ENCODE assay signal across 1 cellular context in genomic region chr21:23017989-23018388, GRCh38.
TF ChIP-seq lines count a peak whose summit lies in the region.

No MANE protein-coding gene starts in this region.

TF ChIP-seq in SK-N-SH, 30 proteins besides CTCF, POLR2A, EP300 and RAD21:
- no peak for TF ChIP-seq REST (IDR thresholded peaks at IDR 0.05; ENCODE audit: low read depth, low read length)
- TF ChIP-seq GABPA (IDR thresholded peaks at IDR 0.05; ENCODE audit: low read depth), result no peak
- no peak for TF ChIP-seq NRF1 (IDR thresholded peaks at IDR 0.05; ENCODE audit: low read depth, low read length)
- TF ChIP-seq, protein P1, sequence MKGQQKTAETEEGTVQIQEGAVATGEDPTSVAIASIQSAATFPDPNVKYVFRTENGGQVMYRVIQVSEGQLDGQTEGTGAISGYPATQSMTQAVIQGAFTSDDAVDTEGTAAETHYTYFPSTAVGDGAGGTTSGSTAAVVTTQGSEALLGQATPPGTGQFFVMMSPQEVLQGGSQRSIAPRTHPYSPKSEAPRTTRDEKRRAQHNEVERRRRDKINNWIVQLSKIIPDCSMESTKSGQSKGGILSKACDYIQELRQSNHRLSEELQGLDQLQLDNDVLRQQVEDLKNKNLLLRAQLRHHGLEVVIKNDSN (IDR thresholded peaks at IDR 0.05; ENCODE audit: borderline replicate concordance, low read depth), result no peak
- TF ChIP-seq YY1 (IDR thresholded peaks at IDR 0.05; ENCODE audit: low read depth), result no peak
- TF ChIP-seq FOSL2 (IDR thresholded peaks at IDR 0.05; ENCODE audit: borderline replicate concordance, low read depth), result no peak
- no peak for TF ChIP-seq MXI1 (IDR thresholded peaks at IDR 0.05; ENCODE audit: low read depth, low read length)
- TF ChIP-seq POLR2AphosphoS5 (IDR thresholded peaks at IDR 0.05; ENCODE audit: low read depth, low read length), result no peak
- TF ChIP-seq, protein P2, sequence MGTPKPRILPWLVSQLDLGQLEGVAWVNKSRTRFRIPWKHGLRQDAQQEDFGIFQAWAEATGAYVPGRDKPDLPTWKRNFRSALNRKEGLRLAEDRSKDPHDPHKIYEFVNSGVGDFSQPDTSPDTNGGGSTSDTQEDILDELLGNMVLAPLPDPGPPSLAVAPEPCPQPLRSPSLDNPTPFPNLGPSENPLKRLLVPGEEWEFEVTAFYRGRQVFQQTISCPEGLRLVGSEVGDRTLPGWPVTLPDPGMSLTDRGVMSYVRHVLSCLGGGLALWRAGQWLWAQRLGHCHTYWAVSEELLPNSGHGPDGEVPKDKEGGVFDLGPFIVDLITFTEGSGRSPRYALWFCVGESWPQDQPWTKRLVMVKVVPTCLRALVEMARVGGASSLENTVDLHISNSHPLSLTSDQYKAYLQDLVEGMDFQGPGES (IDR thresholded peaks at IDR 0.05; ENCODE audit: low read depth, low read length), result no peak
- no peak for TF ChIP-seq MEF2A (IDR thresholded peaks at IDR 0.05; ENCODE audit: borderline replicate concordance, low read depth)
- TF ChIP-seq PBX3 (IDR thresholded peaks at IDR 0.05), result no peak
- TF ChIP-seq TCF12 (IDR thresholded peaks at IDR 0.05), result no peak
- no peak for TF ChIP-seq TEAD4 (IDR thresholded peaks at IDR 0.05; ENCODE audit: borderline replicate concordance, insufficient read depth)
